In the genomic region with DNA sequence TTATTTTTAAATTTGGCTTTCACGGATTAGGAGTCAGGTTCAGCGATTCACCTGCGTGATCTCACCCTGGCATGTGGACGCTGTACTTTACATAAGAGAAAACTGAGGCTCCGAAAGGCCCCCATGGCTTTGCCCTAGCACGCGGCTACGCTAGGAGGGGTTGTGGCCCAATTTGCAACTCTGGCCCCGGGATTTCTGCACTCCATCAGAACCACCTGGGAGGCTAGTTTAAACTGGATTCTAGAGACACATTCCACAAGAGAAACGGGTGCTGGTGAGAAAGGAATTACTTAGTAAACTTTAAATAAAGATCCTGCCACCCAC, we compare ENCODE assay signal across 8 cellular contexts. TPM values are rescaled to one million over a fixed set of nuclear protein-coding genes. Genes with fewer than 3 reads are reported as not detected.
DNase-seq lines count a peak whose midpoint lies in the region; ATAC-seq and TF ChIP-seq lines count a peak whose summit lies in the region.
"Had no signal": no experiment of that assay in that cellular context is flagged by ENCODE, and none has a peak within 500 bp of the region (broad histone marks: within the 10 kb centered on the region; RNA-seq: fewer than 3 reads in every experiment).

No MANE protein-coding gene starts in this region.

- CTCF ChIA-PET in activated CD8-positive, alpha-beta T cell treated with anti-CD3 and anti-CD28 coated beads for 36 hours (lab: Charles Lee), result interaction anchor here (1.2 to 3.8 kb wide), 5 partner anchors 12 to 31 kb away, joined by 6 to 26 read pairs (median 11); no protein-coding TSS in a partner anchor

- no peak overlapping the region for H3K27ac ChIP-seq in iPS-18a (ENCODE audit: low read length)
- H3K27ac ChIP-seq in substantia nigra (ENCODE audit: low read depth, low read length, poor library complexity, severe bottlenecking), result no peak overlapping the region

- ATAC-seq in activated CD8-positive, alpha-beta T cell treated with anti-CD3 and anti-CD28 coated beads for 36 hours, result no peak
- no peak for ATAC-seq in stimulated activated naive B cell treated with anti-CD40 and anti-IgM and Interleukin-4, amounts not matched to agents 10 μg/mL and 1 μg/mL and 100 μg/mL, for 72 hours (replicated peaks)

- no peak for TF ChIP-seq CTCF in HFFc6 (IDR thresholded peaks at IDR 0.05)
- TF ChIP-seq CTCF in activated CD8-positive, alpha-beta T cell treated with anti-CD3 and anti-CD28 coated beads for 36 hours (IDR thresholded peaks at IDR 0.05), result no peak

- H3K9me3 Mint-ChIP-seq in HFFc6, result no peaks in the 10 kb centered on the region
- H3K9me3 Mint-ChIP-seq in activated CD8-positive, alpha-beta T cell treated with anti-CD3 and anti-CD28 coated beads for 36 hours, result no peaks in the 10 kb centered on the region
- H3K9me3 Mint-ChIP-seq in stimulated activated naive B cell treated with anti-CD40 and anti-IgM and Interleukin-4, amounts not matched to agents 10 μg/mL and 1 μg/mL and 100 μg/mL, for 72 hours, result no peaks in the 10 kb centered on the region

- H3K27me3 ChIP-seq in iPS-18a (ENCODE audit: control insufficient read depth, insufficient read depth, low read length), result peaks cover 87% of the 10 kb centered on the region

- intact Hi-C loops in activated CD8-positive, alpha-beta T cell treated with anti-CD3 and anti-CD28 coated beads for 36 hours (cut with micrococcal nuclease), result no loop called here

- no peaks in the 10 kb centered on the region for H3K9me3 ChIP-seq in iPS-18a (ENCODE audit: control insufficient read depth, low read depth, low read length)

- peak overlapping the region; percentile 88 for H3K27ac Mint-ChIP-seq in HFFc6
- H3K27ac Mint-ChIP-seq in activated CD8-positive, alpha-beta T cell treated with anti-CD3 and anti-CD28 coated beads for 36 hours, result peak overlapping the region; percentile 98
- H3K27ac Mint-ChIP-seq in stimulated activated naive B cell treated with anti-CD40 and anti-IgM and Interleukin-4, amounts not matched to agents 10 μg/mL and 1 μg/mL and 100 μg/mL, for 72 hours, result peak overlapping the region; percentile 98

- H3K27me3 Mint-ChIP-seq in HFFc6 (ENCODE audit: insufficient read depth), result peaks cover 2% of the 10 kb centered on the region; the same call in 1 of the 2 replicates
- no peaks in the 10 kb centered on the region for H3K27me3 Mint-ChIP-seq in activated CD8-positive, alpha-beta T cell treated with anti-CD3 and anti-CD28 coated beads for 36 hours
- H3K27me3 Mint-ChIP-seq in stimulated activated naive B cell treated with anti-CD40 and anti-IgM and Interleukin-4, amounts not matched to agents 10 μg/mL and 1 μg/mL and 100 μg/mL, for 72 hours, result no peaks in the 10 kb centered on the region

- peak overlapping the region; percentile 84 for H3K4me3 Mint-ChIP-seq in HFFc6
- peak overlapping the region; percentile 91 for H3K4me3 Mint-ChIP-seq in activated CD8-positive, alpha-beta T cell treated with anti-CD3 and anti-CD28 coated beads for 36 hours
- peak overlapping the region; percentile 96 to 98 for H3K4me3 Mint-ChIP-seq in stimulated activated naive B cell treated with anti-CD40 and anti-IgM and Interleukin-4, amounts not matched to agents 10 μg/mL and 1 μg/mL and 100 μg/mL, for 72 hours

- H3K4me3 ChIP-seq in iPS-18a (ENCODE audit: low read length), result peak overlapping the region; percentile 59

- DNase-seq in HFFc6 (no peak), cortex of kidney (lab: John Stamatoyannopoulos, UW) (no peak), NCI-H2227 treated with DMSO at 0.1 percent for 48 hours (lab: John Stamatoyannopoulos, UW) (no peak), substantia nigra (lab: John Stamatoyannopoulos, UW) (no peak)
- no peak for DNase-seq in activated CD8-positive, alpha-beta T cell treated with anti-CD3 and anti-CD28 coated beads for 36 hours
- no peak for DNase-seq in stimulated activated naive B cell treated with anti-CD40 and anti-IgM and Interleukin-4, amounts not matched to agents 10 μg/mL and 1 μg/mL and 100 μg/mL, for 72 hours

- H3K4me1 ChIP-seq in iPS-18a (ENCODE audit: control insufficient read depth, low read depth, low read length), result peaks cover 26% of the 10 kb centered on the region

- H3K36me3 Mint-ChIP-seq in HFFc6 (ENCODE audit: low read depth), result peaks cover 20% of the 10 kb centered on the region
- peaks cover 48% of the 10 kb centered on the region for H3K36me3 Mint-ChIP-seq in activated CD8-positive, alpha-beta T cell treated with anti-CD3 and anti-CD28 coated beads for 36 hours (ENCODE audit: low read depth)
- peaks cover 35 to 65% of the 10 kb centered on the region in 2 donors for H3K36me3 Mint-ChIP-seq in stimulated activated naive B cell treated with anti-CD40 and anti-IgM and Interleukin-4, amounts not matched to agents 10 μg/mL and 1 μg/mL and 100 μg/mL, for 72 hours

- H3K9ac ChIP-seq in iPS-18a (ENCODE audit: low read length), result no peak overlapping the region

- POLR2A ChIA-PET in activated CD8-positive, alpha-beta T cell treated with anti-CD3 and anti-CD28 coated beads for 36 hours (lab: Charles Lee), result interaction anchor here (1.0 kb wide), 1 partner anchor 10 kb away, joined by 3 read pairs; no protein-coding TSS in a partner anchor

- H3K4me1 Mint-ChIP-seq in HFFc6 (ENCODE audit: low read depth), result peaks cover 60% of the 10 kb centered on the region
- peaks cover 51% of the 10 kb centered on the region for H3K4me1 Mint-ChIP-seq in activated CD8-positive, alpha-beta T cell treated with anti-CD3 and anti-CD28 coated beads for 36 hours (ENCODE audit: low read depth)
- H3K4me1 Mint-ChIP-seq in stimulated activated naive B cell treated with anti-CD40 and anti-IgM and Interleukin-4, amounts not matched to agents 10 μg/mL and 1 μg/mL and 100 μg/mL, for 72 hours, result peaks cover 46 to 63% of the 10 kb centered on the region in 2 donors

- no peaks in the 10 kb centered on the region for H3K36me3 ChIP-seq in iPS-18a (ENCODE audit: control insufficient read depth, low read depth, low read length)

RNA-seq across cellular contexts. Expression of gene BCL3, which starts 6.2 kb away (rescaled TPM):
- total RNA-seq in HFFc6 (2021; fragmentation: NEBNext Ultra II Directional; extraction: Animal tissue kit (Norgen Biotek cat#: 25700)), result 10 to 100 TPM; 12.9 to 20.1 (median 16.7) TPM
- total RNA-seq in activated CD8-positive, alpha-beta T cell treated with anti-CD3 and anti-CD28 coated beads for 36 hours, result 10 to 100 TPM; 22.8 to 27.7 TPM

RNA-seq across cellular contexts. Expression of gene CBLC, which starts 23.0 kb away (rescaled TPM):
- total RNA-seq in HFFc6 (2021; fragmentation: NEBNext Ultra II Directional; extraction: Animal tissue kit (Norgen Biotek cat#: 25700)), result not detected
- total RNA-seq in activated CD8-positive, alpha-beta T cell treated with anti-CD3 and anti-CD28 coated beads for 36 hours, result not detected
- total RNA-seq: RPMI7951 had no signal

RNA-seq across cellular contexts. Expression of gene BCAM, which starts 54.2 kb away (rescaled TPM):
- total RNA-seq in HFFc6 (2021; fragmentation: NEBNext Ultra II Directional; extraction: Animal tissue kit (Norgen Biotek cat#: 25700)), result 1 to 10 TPM; 5.5 to 6.2 (median 6.0) TPM
- total RNA-seq in activated CD8-positive, alpha-beta T cell treated with anti-CD3 and anti-CD28 coated beads for 36 hours, result not detected

RNA-seq across cellular contexts. Expression of gene CEACAM16, which starts 55.8 kb away (rescaled TPM):
- not detected for total RNA-seq in HFFc6 (2021; fragmentation: NEBNext Ultra II Directional; extraction: Animal tissue kit (Norgen Biotek cat#: 25700))
- not detected for total RNA-seq in activated CD8-positive, alpha-beta T cell treated with anti-CD3 and anti-CD28 coated beads for 36 hours
- total RNA-seq: RPMI7951 had no signal

Comparison
In these comparisons a context has a peak if more than half of its experiments do, and no peak if none do; other contexts are left out.
1. RNA of gene BCAM, which starts 54.2 kb away (total RNA-seq): 5.5 to 6.2 TPM in HFFc6; not detected in activated CD8-positive, alpha-beta T cell treated with anti-CD3 and anti-CD28 coated beads for 36 hours; every median in the first group is over 4 times any median in the second.
2. Peak in every context shown above with its lines, with median percentiles within 50 percentile points of each other: H3K27ac Mint-ChIP-seq and H3K4me3 Mint-ChIP-seq.